Comparison of ENCODE assay signal across 12 cellular contexts in the genomic region with DNA sequence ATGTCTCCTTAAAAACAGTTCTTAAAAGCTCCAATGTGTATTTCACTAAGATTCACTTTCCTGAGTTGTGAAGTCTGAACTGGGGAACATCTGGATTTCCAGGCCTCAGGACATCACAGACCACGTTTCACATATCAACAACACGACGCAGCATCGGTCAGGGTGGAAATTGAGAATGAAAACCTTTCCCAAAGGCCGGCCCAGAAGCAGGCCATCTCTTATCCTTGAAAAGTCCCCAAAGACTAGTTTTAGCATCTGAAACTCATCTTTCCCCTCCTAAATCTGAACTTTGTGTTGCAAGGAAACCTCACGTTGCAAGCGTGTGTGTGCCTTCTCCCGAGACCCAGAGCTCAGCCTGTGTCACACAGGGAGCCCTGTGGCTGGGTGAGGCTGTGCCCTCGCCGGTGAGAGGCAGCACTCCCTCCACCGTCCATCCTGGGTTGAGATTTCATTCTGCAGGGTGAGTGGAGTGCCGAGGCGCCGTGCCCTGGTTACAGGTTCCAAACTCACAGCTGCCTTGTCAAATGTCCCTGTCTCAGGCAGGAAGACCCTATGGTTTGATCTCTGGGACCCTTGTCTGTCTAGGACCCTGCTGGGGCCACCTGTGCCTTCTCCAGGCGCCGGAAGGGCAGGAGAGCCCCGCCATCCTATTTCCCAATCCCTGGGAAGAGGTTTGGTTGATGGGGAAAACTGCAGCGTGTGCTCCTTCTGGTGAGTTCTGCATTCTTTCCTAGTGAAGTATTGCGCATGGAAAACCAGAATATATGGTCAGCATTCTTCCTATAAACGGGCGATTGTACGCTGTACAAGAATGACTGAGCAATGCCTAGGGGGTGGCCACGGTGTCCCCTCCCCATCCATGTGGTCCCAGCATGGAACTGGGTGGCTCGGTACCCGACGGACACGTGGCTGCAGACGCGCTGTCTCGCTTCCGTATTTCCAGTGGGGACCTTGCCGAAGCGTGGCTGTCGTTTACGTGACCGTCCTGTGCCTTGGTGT.
DNase-seq lines count a peak whose midpoint lies in the region; ATAC-seq and TF ChIP-seq lines count a peak whose summit lies in the region.
"Had no signal": no experiment of that assay in that cellular context is flagged by ENCODE, and none has a peak within 500 bp of the region (broad histone marks: within the 10 kb centered on the region; RNA-seq: fewer than 3 reads in every experiment).

No MANE protein-coding gene starts in this region.

- DNase-seq in NOMO-1 treated with DMSO at 0.1 percent for 48 hours (lab: John Stamatoyannopoulos, UW; ENCODE audit: unreplicated experiment) (peak; percentile 26), fibroblast of gingiva (ENCODE audit: low read depth) (peak; percentile 70), mucosa of descending colon (peak in 2 of 3 donors; percentile 21 to 44), upper lobe of right lung (peak; percentile 54), CD14-positive monocyte (ENCODE audit: low spot score) (no peak), iPS-NIHi7 (ENCODE audit: extremely low spot score) (no peak), NCI-H187 (lab: John Stamatoyannopoulos, UW) (no peak)
- DNase-seq in activated naive CD8-positive, alpha-beta T cell treated with anti-CD3 and anti-CD28 coated beads for 36 hours, result no peak
- DNase-seq: activated CD4-positive, alpha-beta T cell treated with anti-CD3 and anti-CD28 coated beads for 1 hour; activated naive CD4-positive, alpha-beta T cell treated with anti-CD3 and anti-CD28 coated beads, Interleukin-2, amount 10 ng/mL, durations not matched to agents 7 days and 5 days; GDM1 had no signal

- intact Hi-C loops in mucosa of descending colon (cut with DNase I, micrococcal nuclease) (no loop called here), upper lobe of right lung (cut with DNase I) (no loop called here), CD14-positive monocyte (cut with micrococcal nuclease) (no loop called here)

- peak overlapping the region; percentile 43 for H3K27ac ChIP-seq in upper lobe of right lung

- H3K36me3 ChIP-seq in mucosa of descending colon (ENCODE audit: low read depth) (no peaks in the 10 kb centered on the region), upper lobe of right lung (no peaks in the 10 kb centered on the region)

- no peaks in the 10 kb centered on the region for H3K9me3 ChIP-seq in mucosa of descending colon
- no peaks in the 10 kb centered on the region for H3K9me3 ChIP-seq in upper lobe of right lung

- peak overlapping the region in 1 of 2 donors; percentile 59 for H3K4me3 Mint-ChIP-seq in CD14-positive monocyte
- H3K4me3 Mint-ChIP-seq in activated naive CD8-positive, alpha-beta T cell treated with anti-CD3 and anti-CD28 coated beads for 36 hours, result no peak overlapping the region
- H3K4me3 Mint-ChIP-seq: activated naive CD4-positive, alpha-beta T cell treated with anti-CD3 and anti-CD28 coated beads, Interleukin-2, amount 10 ng/mL, durations not matched to agents 7 days and 5 days had no signal

- peaks cover 2 to 13% (median 9%) of the 10 kb centered on the region in 3 donors for H3K27me3 Mint-ChIP-seq in CD14-positive monocyte (ENCODE audit: low read depth in 3 of 3)
- H3K27me3 Mint-ChIP-seq in activated naive CD8-positive, alpha-beta T cell treated with anti-CD3 and anti-CD28 coated beads for 36 hours, result peaks cover 2% of the 10 kb centered on the region
- H3K27me3 Mint-ChIP-seq: activated naive CD4-positive, alpha-beta T cell treated with anti-CD3 and anti-CD28 coated beads, Interleukin-2, amount 10 ng/mL, durations not matched to agents 7 days and 5 days had no signal

- H3K27me3 ChIP-seq in upper lobe of right lung, result no peaks in the 10 kb centered on the region

- H3K9me3 Mint-ChIP-seq in CD14-positive monocyte, result peaks cover 0 to 3% (median 0%) of the 10 kb centered on the region in 7 donors
- no peaks in the 10 kb centered on the region for H3K9me3 Mint-ChIP-seq in activated naive CD8-positive, alpha-beta T cell treated with anti-CD3 and anti-CD28 coated beads for 36 hours

- H3K4me1 ChIP-seq in mucosa of descending colon (ENCODE audit: low read depth), result no peaks in the 10 kb centered on the region
- H3K4me1 ChIP-seq in upper lobe of right lung, result no peaks in the 10 kb centered on the region

- H3K27ac Mint-ChIP-seq in CD14-positive monocyte, result no peak overlapping the region
- no peak overlapping the region for H3K27ac Mint-ChIP-seq in activated naive CD8-positive, alpha-beta T cell treated with anti-CD3 and anti-CD28 coated beads for 36 hours
- H3K27ac Mint-ChIP-seq: activated naive CD4-positive, alpha-beta T cell treated with anti-CD3 and anti-CD28 coated beads, Interleukin-2, amount 10 ng/mL, durations not matched to agents 7 days and 5 days had no signal

- H3K36me3 Mint-ChIP-seq in CD14-positive monocyte, result no peaks in the 10 kb centered on the region
- H3K36me3 Mint-ChIP-seq in activated naive CD8-positive, alpha-beta T cell treated with anti-CD3 and anti-CD28 coated beads for 36 hours, result no peaks in the 10 kb centered on the region
- H3K36me3 Mint-ChIP-seq: activated naive CD4-positive, alpha-beta T cell treated with anti-CD3 and anti-CD28 coated beads, Interleukin-2, amount 10 ng/mL, durations not matched to agents 7 days and 5 days had no signal

- H3K4me1 Mint-ChIP-seq in CD14-positive monocyte, result peaks cover 3% of the 10 kb centered on the region
- H3K4me1 Mint-ChIP-seq in activated naive CD8-positive, alpha-beta T cell treated with anti-CD3 and anti-CD28 coated beads for 36 hours, result no peaks in the 10 kb centered on the region
- H3K4me1 Mint-ChIP-seq: activated naive CD4-positive, alpha-beta T cell treated with anti-CD3 and anti-CD28 coated beads, Interleukin-2, amount 10 ng/mL, durations not matched to agents 7 days and 5 days had no signal

- H3K4me3 ChIP-seq in mucosa of descending colon (no peak overlapping the region), upper lobe of right lung (no peak overlapping the region)

- ATAC-seq in mucosa of descending colon (peak; percentile 46), upper lobe of right lung (no peak)
- ATAC-seq: left lobe of liver had no signal

- no peak for TF ChIP-seq CTCF in mucosa of descending colon (IDR thresholded peaks at IDR 0.05)
- TF ChIP-seq CTCF in upper lobe of right lung (IDR thresholded peaks at IDR 0.05), result no peak
- TF ChIP-seq CTCF in CD14-positive monocyte (IDR thresholded peaks at IDR 0.05), result no peak

Comparison
In these comparisons a context has a peak if more than half of its experiments do, and no peak if none do; other contexts are left out.
1. DNase-seq: peak in NOMO-1 treated with DMSO at 0.1 percent for 48 hours (single experiment), fibroblast of gingiva (single experiment), mucosa of descending colon (2 of 3) and upper lobe of right lung (single experiment); none in CD14-positive monocyte (single experiment), iPS-NIHi7 (single experiment), activated naive CD8-positive, alpha-beta T cell treated with anti-CD3 and anti-CD28 coated beads for 36 hours (single experiment) and NCI-H187 (0 of 2).